ENCODE assay signal across 11 cellular contexts in the genomic region with DNA sequence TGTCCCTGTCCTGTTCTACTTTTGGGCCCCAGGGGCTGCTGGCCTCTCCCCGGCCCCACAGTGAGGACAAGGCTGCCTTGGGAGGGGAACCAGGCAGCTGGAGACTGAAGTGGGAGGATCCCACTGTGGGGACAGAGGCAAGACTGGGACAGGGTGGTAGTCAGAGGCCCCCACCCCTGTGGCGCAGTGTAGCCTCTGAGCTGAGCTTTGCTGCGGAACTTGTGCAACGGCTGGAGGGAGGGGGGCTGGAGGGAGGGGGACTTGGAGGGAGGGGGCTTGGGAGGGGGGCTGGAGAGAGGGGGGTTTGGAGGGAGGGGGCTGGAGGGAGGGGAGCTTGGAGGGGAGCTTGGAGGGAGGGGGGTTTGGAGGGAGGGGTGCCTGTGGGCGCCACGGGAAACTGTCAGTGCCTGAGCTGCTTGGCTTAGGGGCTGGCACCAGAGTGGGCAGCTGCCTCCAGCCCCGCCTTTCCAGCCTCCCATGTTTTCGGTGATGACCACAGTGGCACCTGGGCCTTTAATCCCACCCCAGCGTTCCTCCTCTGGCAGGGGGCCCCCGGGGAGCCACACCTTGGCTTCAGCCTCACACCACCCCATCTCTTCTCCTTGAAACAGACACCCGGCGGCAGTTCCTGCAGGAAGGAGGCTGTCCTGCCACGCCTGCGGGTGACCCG. TPM values are rescaled to one million over a fixed set of nuclear protein-coding genes. Genes with fewer than 3 reads are reported as not detected.
A peak's percentile ranks its signal among the peaks of the same experiment; 100 is the strongest.
DNase-seq lines count a peak whose midpoint lies in the region; ATAC-seq and TF ChIP-seq lines count a peak whose summit lies in the region.
"Had no signal": no experiment of that assay in that cellular context is flagged by ENCODE, and none has a peak within 500 bp of the region (broad histone marks: within the 10 kb centered on the region; RNA-seq: fewer than 3 reads in every experiment).

No MANE protein-coding gene starts in this region.

- H2AFZ ChIP-seq in PC-3 (ENCODE audit: low read length) = peak overlapping the region; percentile 72; the same call in 1 of the 2 replicates

- no TSS peak for BruUV-seq in PC-3 (replicated peaks; lab: Mats Ljungman, UMichigan)

- H3K4me3 ChIP-seq in PC-3 (ENCODE audit: low read length) = peak overlapping the region; percentile 57
- H3K4me3 ChIP-seq: HAP-1 had no signal

- peak overlapping the region; percentile 68 to 90 (median 86) for H3K27ac Mint-ChIP-seq in immature natural killer cell

- no peaks in the 10 kb centered on the region for H3K27me3 ChIP-seq in PC-3 (ENCODE audit: low read length)

- H3F3A ChIP-seq in PC-3 (ENCODE audit: low read length, unreplicated experiment) = no peaks in the 10 kb centered on the region

- H3K4me3 Mint-ChIP-seq in immature natural killer cell = peak overlapping the region; percentile 79 to 91 (median 85)

- H3K36me3 Mint-ChIP-seq in immature natural killer cell = no peaks in the 10 kb centered on the region

- peaks cover 50 to 52% of the 10 kb centered on the region in 2 donors for H3K4me1 Mint-ChIP-seq in immature natural killer cell

- H3K9me3 ChIP-seq in PC-3 (ENCODE audit: low read length) = no peaks in the 10 kb centered on the region
- H3K9me3 ChIP-seq: HAP-1 had no signal

- H3K4me2 ChIP-seq in PC-3 (ENCODE audit: low read length) = peak overlapping the region; percentile 75

- CTCF ChIA-PET in PC-3 (lab: Charles Lee) = interaction anchor here (0.6 to 2.0 kb wide), 5 partner anchors 13 to 179 kb away, joined by 3 to 17 read pairs (median 5); partner anchors contain the start of gene CLIC3

- peaks cover 7 to 25% (median 12%) of the 10 kb centered on the region in 3 donors for H3K27me3 Mint-ChIP-seq in immature natural killer cell (ENCODE audit: low read depth in 3 of 3)

- DNase-seq in AML-193 (lab: John Stamatoyannopoulos, UW) = peak; percentile 78 to 79
- DNase-seq in DMS53 treated with DMSO at 0.1 percent for 48 hours (lab: John Stamatoyannopoulos, UW; ENCODE audit: unreplicated experiment) = peak; percentile 14
- no peak for DNase-seq in PC-3
- no peak for DNase-seq in immature natural killer cell
- DNase-seq in NCI-H146 (lab: John Stamatoyannopoulos, UW) = no peak
- DNase-seq in T-helper 9 cell = no peak
- DNase-seq in D341Med (ENCODE audit: low spot score) = no peak

- H3K9me3 Mint-ChIP-seq in immature natural killer cell = no peaks in the 10 kb centered on the region

- H3K9me2 ChIP-seq in PC-3 (replicated peaks; ENCODE audit: low read length) = no peaks in the 10 kb centered on the region

- H3K27ac ChIP-seq in PC-3 (ENCODE audit: low read length) = no peak overlapping the region

- POLR2A ChIA-PET in PC-3 (lab: Charles Lee; ENCODE audit: unreplicated experiment) = interaction anchor here (0.6 kb wide), 1 partner anchor 86 kb away, joined by 3 read pairs; no protein-coding TSS in a partner anchor

- intact Hi-C loops in PC-3 (cut with micrococcal nuclease) = no loop called here

- no peaks in the 10 kb centered on the region for H3K79me2 ChIP-seq in PC-3 (ENCODE audit: low read length)

- H3K4me1 ChIP-seq in PC-3 (ENCODE audit: insufficient read depth, low read length) = peaks cover 9% of the 10 kb centered on the region

- no peak overlapping the region for H3K9ac ChIP-seq in PC-3 (ENCODE audit: low read length)

- H4K20me1 ChIP-seq in PC-3 (ENCODE audit: low read length) = no peaks in the 10 kb centered on the region

- no peaks in the 10 kb centered on the region for H3K36me3 ChIP-seq in PC-3 (ENCODE audit: low read depth, low read length)

- ATAC-seq in PC-3 (0 out of 2 replicates have a peak, but pooled peaks have one; percentile 3), GM21360 (IDR thresholded peaks at IDR 0.05; ENCODE audit: unreplicated experiment) (no peak)

- no peak for TF ChIP-seq CTCF in PC-3 (conservative IDR thresholded peaks at IDR 0.05; ENCODE audit: low read depth, low read length)

RNA-seq across cellular contexts. Expression of gene FUT7, which starts 2.3 kb away (rescaled TPM):
- total RNA-seq in PC-3 (2014; rRNA removed) = not detected in 2 replicates
- 10 to 100 TPM; 20.6 to 33.0 (median 25.6) TPM for polyA plus RNA-seq in immature natural killer cell
- total RNA-seq: fibroblast of lung, HT1080 had no signal
- polyA plus RNA-seq: fibroblast of lung had no signal

RNA-seq across cellular contexts. Expression of gene ABCA2, which starts 6.1 kb away (rescaled TPM):
- 25.9 and 31.5 TPM in 2 replicates for total RNA-seq in PC-3 (2014; rRNA removed)
- 10 to 100 TPM in 1 of 3 donors, 1 to 10 TPM in 2; 2.2 to 34.5 (median 6.3) TPM for polyA plus RNA-seq in immature natural killer cell

RNA-seq across cellular contexts. Expression of gene NPDC1, which starts 11.8 kb away (rescaled TPM):
- 25.4 and 33.3 TPM in 2 replicates for total RNA-seq in PC-3 (2014; rRNA removed)
- 1 to 10 TPM in 2 of 3 donors, under 1 TPM in 1; 0.36 to 1.4 (median 1.1) TPM for polyA plus RNA-seq in immature natural killer cell

RNA-seq across cellular contexts. Expression of gene ENTPD2, which starts 19.7 kb away (rescaled TPM):
- total RNA-seq in PC-3 (2014; rRNA removed) = 0.92 and 1.3 TPM in 2 replicates
- not detected for polyA plus RNA-seq in immature natural killer cell
- total RNA-seq: HT1080 had no signal
- polyA plus RNA-seq: fibroblast of lung had no signal

RNA-seq across cellular contexts. Expression of gene SAPCD2, which starts 36.2 kb away (rescaled TPM):
- 98.4 and 134 TPM in 2 replicates for total RNA-seq in PC-3 (2014; rRNA removed)
- polyA plus RNA-seq in immature natural killer cell = under 1 TPM; 0.06 to 0.95 (median 0.39) TPM

Comparison
In these comparisons a context has a peak if more than half of its experiments do, and no peak if none do; other contexts are left out.
1. DNase-seq: peak in AML-193 (2 of 2) and DMS53 treated with DMSO at 0.1 percent for 48 hours (single experiment); none in PC-3 (single experiment), immature natural killer cell (0 of 3), NCI-H146 (single experiment), T-helper 9 cell (single experiment) and D341Med (single experiment).